29 cellular contexts compared by ENCODE assay signal in the genomic region with DNA sequence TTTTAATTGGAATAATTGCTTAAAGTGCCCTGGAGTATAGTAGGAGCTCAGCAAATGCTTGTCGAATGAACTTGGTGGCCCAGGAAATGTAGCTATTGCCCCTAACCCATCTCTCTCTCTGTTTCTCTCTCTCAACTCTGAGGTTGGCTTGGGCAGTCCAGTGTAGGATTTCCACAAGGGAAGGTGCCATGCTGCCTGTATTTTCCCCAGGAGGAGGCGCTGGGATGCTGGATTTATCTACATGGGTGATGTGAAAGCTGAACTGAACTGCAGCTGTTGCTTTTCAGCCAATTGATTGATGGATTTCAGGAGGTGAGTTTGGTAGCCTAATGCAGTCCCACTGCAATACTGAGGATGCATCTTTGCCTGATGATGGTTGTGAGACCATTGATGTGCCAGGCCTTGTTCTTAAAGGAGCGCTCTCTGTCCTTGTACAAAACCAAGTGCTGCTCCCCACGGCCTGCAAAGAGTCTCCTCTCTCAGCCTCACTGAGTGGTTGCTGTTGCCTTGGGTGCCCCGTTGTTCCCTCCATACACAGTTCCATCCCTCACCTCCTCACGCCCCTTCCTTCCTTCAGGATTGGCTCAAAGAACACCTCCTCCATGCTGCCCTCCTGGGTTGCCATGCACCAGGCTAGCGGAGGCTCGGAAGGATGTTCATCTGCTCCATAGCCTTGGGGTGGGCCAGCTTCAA.
A peak's percentile ranks its signal among the peaks of the same experiment; 100 is the strongest.
DNase-seq lines count a peak whose midpoint lies in the region; ATAC-seq, FAIRE-seq and TF ChIP-seq lines count a peak whose summit lies in the region.
"Had no signal": no experiment of that assay in that cellular context is flagged by ENCODE, and none has a peak within 500 bp of the region (broad histone marks: within the 10 kb centered on the region; RNA-seq: fewer than 3 reads in every experiment).

No MANE protein-coding gene starts in this region.

- no peaks in the 10 kb centered on the region for H3K27me3 ChIP-seq in Panc1 (ENCODE audit: control insufficient read depth, insufficient read depth, low read length)
- H3K27me3 ChIP-seq: SJCRH30, vagina had no signal

- H3K9me3 Mint-ChIP-seq in activated CD8-positive, alpha-beta memory T cell treated with anti-CD3 and anti-CD28 coated beads, Interleukin-2, amount 10 ng/mL, durations not matched to agents 7 days and 5 days (ENCODE audit: low read depth): peaks cover 4% of the 10 kb centered on the region
- no peaks in the 10 kb centered on the region for H3K9me3 Mint-ChIP-seq in type B pancreatic cell
- H3K9me3 Mint-ChIP-seq: activated naive CD4-positive, alpha-beta T cell treated with anti-CD3 and anti-CD28 coated beads for 36 hours had no signal

- no peaks in the 10 kb centered on the region for H3K9me3 ChIP-seq in Panc1 (ENCODE audit: control insufficient read depth, insufficient read depth, low read depth, low read length)
- peaks cover 0 to 3% of the 10 kb centered on the region in 2 donors for H3K9me3 ChIP-seq in kidney (ENCODE audit: control insufficient read depth in 1 of 2, low read length in 2 of 2)
- H3K9me3 ChIP-seq: SJCRH30, vagina had no signal

- TF ChIP-seq CTCF in Panc1 (IDR thresholded peaks at IDR 0.05) (peak; percentile 56), kidney (IDR thresholded peaks at IDR 0.05; ENCODE audit: borderline replicate concordance, extremely low read depth, insufficient read depth) (peak; percentile 7), type B pancreatic cell (conservative IDR thresholded peaks at IDR 0.05) (peak; percentile 42)

- no TSS peak for BruUV-seq in Panc1 (replicated peaks; lab: Mats Ljungman, UMichigan)

- H3K27ac Mint-ChIP-seq in activated CD8-positive, alpha-beta memory T cell treated with anti-CD3 and anti-CD28 coated beads, Interleukin-2, amount 10 ng/mL, durations not matched to agents 7 days and 5 days: no peak overlapping the region
- H3K27ac Mint-ChIP-seq in type B pancreatic cell: no peak overlapping the region
- H3K27ac Mint-ChIP-seq: activated naive CD4-positive, alpha-beta T cell treated with anti-CD3 and anti-CD28 coated beads for 36 hours; effector memory CD8-positive, alpha-beta T cell had no signal

- no peak overlapping the region for H3K4me3 Mint-ChIP-seq in activated CD8-positive, alpha-beta memory T cell treated with anti-CD3 and anti-CD28 coated beads, Interleukin-2, amount 10 ng/mL, durations not matched to agents 7 days and 5 days
- H3K4me3 Mint-ChIP-seq in type B pancreatic cell: no peak overlapping the region
- H3K4me3 Mint-ChIP-seq: activated naive CD4-positive, alpha-beta T cell treated with anti-CD3 and anti-CD28 coated beads for 36 hours; effector memory CD8-positive, alpha-beta T cell had no signal

- H3K4me3 ChIP-seq in Panc1 (ENCODE audit: low read depth in 2 of 2, low read length in 2 of 2): no peak overlapping the region
- H3K4me3 ChIP-seq in kidney (ENCODE audit: low read length in 2 of 2): no peak overlapping the region
- H3K4me3 ChIP-seq: SJCRH30, smooth muscle cell, vagina had no signal

- no peaks in the 10 kb centered on the region for H3K27me3 Mint-ChIP-seq in activated CD8-positive, alpha-beta memory T cell treated with anti-CD3 and anti-CD28 coated beads, Interleukin-2, amount 10 ng/mL, durations not matched to agents 7 days and 5 days
- H3K27me3 Mint-ChIP-seq in type B pancreatic cell: peaks cover 16% of the 10 kb centered on the region

- no peaks in the 10 kb centered on the region for H3K36me3 Mint-ChIP-seq in activated CD8-positive, alpha-beta memory T cell treated with anti-CD3 and anti-CD28 coated beads, Interleukin-2, amount 10 ng/mL, durations not matched to agents 7 days and 5 days
- no peaks in the 10 kb centered on the region for H3K36me3 Mint-ChIP-seq in type B pancreatic cell

- H3K27ac ChIP-seq in Panc1 (ENCODE audit: low read length) (no peak overlapping the region), kidney (ENCODE audit: low read depth in 2 of 2, low read length in 2 of 2) (no peak overlapping the region)
- H3K27ac ChIP-seq: SJCRH30, vagina had no signal

- no peaks in the 10 kb centered on the region for H3K36me3 ChIP-seq in Panc1 (ENCODE audit: control insufficient read depth, insufficient read depth, low read length)
- no peaks in the 10 kb centered on the region for H3K36me3 ChIP-seq in kidney (ENCODE audit: control insufficient read depth in 1 of 2, insufficient read depth in 2 of 2, low read length in 2 of 2)
- H3K36me3 ChIP-seq: SJCRH30, vagina had no signal

- no peak overlapping the region for H3K9ac ChIP-seq in kidney (ENCODE audit: low read length in 2 of 2)

- DNase-seq in activated CD8-positive, alpha-beta memory T cell treated with anti-CD3 and anti-CD28 coated beads, Interleukin-2, amount 10 ng/mL, durations not matched to agents 7 days and 5 days: peak; percentile 16
- DNase-seq in activated CD8-positive, alpha-beta memory T cell treated with anti-CD3 and anti-CD28 coated beads for 24 hours: no peak
- DNase-seq in Panc1 (ENCODE audit: low read depth, low spot score): no peak
- DNase-seq in kidney: peak; percentile 17
- no peak for DNase-seq in type B pancreatic cell (ENCODE audit: extremely low spot score, unreplicated experiment)
- no peak for DNase-seq in NCI-H2107 (lab: John Stamatoyannopoulos, UW)
- no peak for DNase-seq in HPDE6-E6E7 (ENCODE audit: extremely low spot score)
- DNase-seq: activated CD4-positive, alpha-beta T cell treated with anti-CD3 and anti-CD28 coated beads, Interleukin-2, amount 50 U/mL, for 4 hours; activated naive CD4-positive, alpha-beta T cell treated with anti-CD3 and anti-CD28 coated beads for 36 hours; activated T-cell treated with anti-CD3 and anti-CD28 coated beads, Interleukin-2, amount 50 U/mL, for 1 hour; anterior cingulate cortex; cerebellar nuclear complex; DMS153; effector memory CD8-positive, alpha-beta T cell; IMR-90; mammary epithelial cell; NCI-H2029 treated with DMSO at 0.1 percent for 48 hours; NCI-H510A treated with DMSO at 0.1 percent for 48 hours; OCI-M1; posterior cingulate gyrus; stimulated activated CD4-positive, alpha-beta T cell treated with anti-CD3 and anti-CD28 coated beads, Interleukin-4, amount 100 ng/mL, for 1 hour; T-helper 2 cell had no signal

- CTCF ChIA-PET in activated CD8-positive, alpha-beta memory T cell treated with anti-CD3 and anti-CD28 coated beads, Interleukin-2, amount 10 ng/mL, durations not matched to agents 7 days and 5 days (lab: Charles Lee): no interaction called here
- CTCF ChIA-PET in Panc1 (lab: Charles Lee): no interaction called here

- intact Hi-C loops in Panc1 (cut with micrococcal nuclease; ENCODE audit: unreplicated experiment) (no loop called here), kidney (cut with DNase I) (no loop called here)

- FAIRE-seq in kidney (lab: Jason Lieb, UNC): no peak
- FAIRE-seq: GM12892, islet of Langerhans had no signal

- no peaks in the 10 kb centered on the region for H3K4me1 ChIP-seq in Panc1 (ENCODE audit: control insufficient read depth, insufficient read depth, low read length)
- H3K4me1 ChIP-seq in kidney (ENCODE audit: control insufficient read depth in 1 of 2, insufficient read depth in 1 of 2, low read depth in 1 of 2, low read length in 2 of 2): no peaks in the 10 kb centered on the region
- H3K4me1 ChIP-seq: SJCRH30, vagina had no signal

- no peaks in the 10 kb centered on the region for H3K4me1 Mint-ChIP-seq in activated CD8-positive, alpha-beta memory T cell treated with anti-CD3 and anti-CD28 coated beads, Interleukin-2, amount 10 ng/mL, durations not matched to agents 7 days and 5 days
- no peaks in the 10 kb centered on the region for H3K4me1 Mint-ChIP-seq in type B pancreatic cell (ENCODE audit: unreplicated experiment)

- POLR2A ChIA-PET in Panc1 (lab: Charles Lee): no interaction called here

- in situ Hi-C loops in Panc1 (cut with HindIII; ENCODE audit: low pct_unique_long_range_greater_than_20kb, low sequenced_read_pairs): no loop called here

- no peak for ATAC-seq in activated CD8-positive, alpha-beta memory T cell treated with anti-CD3 and anti-CD28 coated beads, Interleukin-2, amount 10 ng/mL, durations not matched to agents 7 days and 5 days
- ATAC-seq in Panc1 (peak; percentile 57; the same call in 1 of the 2 replicates), HG03565 (IDR thresholded peaks at IDR 0.05; ENCODE audit: unreplicated experiment) (no peak)
- ATAC-seq: effector memory CD8-positive, alpha-beta T cell; HCT116 had no signal

Comparison
In these comparisons a context has a peak if more than half of its experiments do, and no peak if none do; other contexts are left out.
1. DNase-seq: peak in activated CD8-positive, alpha-beta memory T cell treated with anti-CD3 and anti-CD28 coated beads, Interleukin-2, amount 10 ng/mL, durations not matched to agents 7 days and 5 days (single experiment) and kidney (single experiment); none in activated CD8-positive, alpha-beta memory T cell treated with anti-CD3 and anti-CD28 coated beads for 24 hours (single experiment), Panc1 (single experiment), type B pancreatic cell (single experiment), NCI-H2107 (single experiment) and HPDE6-E6E7 (single experiment).
2. Peak in every context shown above with its lines, with median percentiles within 50 percentile points of each other: CTCF ChIP-seq.